1 cellular context compared by ENCODE assay signal in genomic region chr2:233013027-233013461, GRCh38.
TF ChIP-seq lines count a peak whose summit lies in the region.

NGEF (minus strand) TSS chr2:233013256; CDS start chr2:232974890, 38,366 bp downstream.

TF ChIP-seq in HepG2, 621 proteins besides CTCF, POLR2A, EP300 and RAD21 (continues in another document):
- TF ChIP-seq ZUFSP (CRISPR knock-in tag; IDR thresholded peaks at IDR 0.05; ENCODE audit: borderline replicate concordance), result no peak
- TF ChIP-seq SAFB2 (CRISPR knock-in tag; IDR thresholded peaks at IDR 0.05; ENCODE audit: borderline replicate concordance, low read depth), result no peak
- peak; percentile 47 for TF ChIP-seq HHEX (CRISPR knock-in tag; IDR thresholded peaks at IDR 0.05)
- TF ChIP-seq RNF2 (conservative IDR thresholded peaks at IDR 0.05; ENCODE audit: low read depth), result no peak
- no peak for TF ChIP-seq ZBTB14 (CRISPR knock-in tag; IDR thresholded peaks at IDR 0.05)
- peak; percentile 92 for TF ChIP-seq ONECUT2 (CRISPR knock-in tag; IDR thresholded peaks at IDR 0.05)
- TF ChIP-seq ATF4 (CRISPR knock-in tag; IDR thresholded peaks at IDR 0.05), result peak in 1 of 2 experiments; percentile 54; a peak in 1 of 4 replicates
- TF ChIP-seq AFF4 (CRISPR knock-in tag; IDR thresholded peaks at IDR 0.05), result no peak
- TF ChIP-seq ATRX (CRISPR knock-in tag; IDR thresholded peaks at IDR 0.05; ENCODE audit: borderline replicate concordance), result no peak
- no peak for TF ChIP-seq HOXA9 (CRISPR knock-in tag; IDR thresholded peaks at IDR 0.05; ENCODE audit: borderline replicate concordance)
- TF ChIP-seq GABPA (IDR thresholded peaks at IDR 0.05; ENCODE audit: low read depth, low read length), result peak; percentile 66
- TF ChIP-seq GABPA (CRISPR knock-in tag; IDR thresholded peaks at IDR 0.05; ENCODE audit: low read depth), result peak; percentile 84
- TF ChIP-seq ZNF124 (CRISPR knock-in tag; IDR thresholded peaks at IDR 0.05), result no peak; the same call in 1 of the 2 replicates
- peak; percentile 76; the same call in 1 of the 2 replicates for TF ChIP-seq YEATS2 (CRISPR knock-in tag; IDR thresholded peaks at IDR 0.05; ENCODE audit: borderline replicate concordance)
- TF ChIP-seq AGO1 (IDR thresholded peaks at IDR 0.05; ENCODE audit: low read depth, low read length, poor library complexity, severe bottlenecking), result no peak
- TF ChIP-seq FOXK1 (CRISPR knock-in tag; IDR thresholded peaks at IDR 0.05; ENCODE audit: borderline replicate concordance, low read depth), result peak; percentile 97
- TF ChIP-seq ZSCAN5A (CRISPR knock-in tag; IDR thresholded peaks at IDR 0.05; ENCODE audit: borderline replicate concordance), result no peak
- TF ChIP-seq SRSF4 (IDR thresholded peaks at IDR 0.05; ENCODE audit: low read depth, low read length, poor library complexity, severe bottlenecking), result no peak
- TF ChIP-seq ZNF737 (CRISPR knock-in tag; IDR thresholded peaks at IDR 0.05; ENCODE audit: borderline replicate concordance), result no peak
- TF ChIP-seq SMAD3 (CRISPR knock-in tag; IDR thresholded peaks at IDR 0.05), result peak; percentile 85
- TF ChIP-seq ZNF747 (CRISPR knock-in tag; IDR thresholded peaks at IDR 0.05; ENCODE audit: borderline replicate concordance), result peak; percentile 67; the same call in 1 of the 2 replicates
- no peak for TF ChIP-seq HOXA5 (CRISPR knock-in tag; IDR thresholded peaks at IDR 0.05)
- TF ChIP-seq ZKSCAN5 (CRISPR knock-in tag; IDR thresholded peaks at IDR 0.05), result no peak
- TF ChIP-seq HIVEP1 (CRISPR knock-in tag; IDR thresholded peaks at IDR 0.05), result peak; percentile 71
- TF ChIP-seq GMEB1 (CRISPR knock-in tag; IDR thresholded peaks at IDR 0.05; ENCODE audit: borderline replicate concordance), result peak; percentile 54; the same call in 1 of the 2 replicates
- TF ChIP-seq ZNF407 (CRISPR knock-in tag; IDR thresholded peaks at IDR 0.05; ENCODE audit: not compliant biosample characterization), result no peak
- peak; percentile 21; the same call in 1 of the 2 replicates for TF ChIP-seq MLXIP (CRISPR knock-in tag; IDR thresholded peaks at IDR 0.05; ENCODE audit: borderline replicate concordance)
- TF ChIP-seq RELA (CRISPR knock-in tag; IDR thresholded peaks at IDR 0.05), result peak; percentile 76; the same call in 1 of the 2 replicates
- peak; percentile 72; the same call in 1 of the 2 replicates for TF ChIP-seq ARHGAP35 (CRISPR knock-in tag; IDR thresholded peaks at IDR 0.05; ENCODE audit: borderline replicate concordance)
- peak; percentile 69 for TF ChIP-seq YY1 (IDR thresholded peaks at IDR 0.05; ENCODE audit: insufficient read depth, insufficient replicate concordance, low read depth, low read length)
- TF ChIP-seq ZMYM2 (CRISPR knock-in tag; IDR thresholded peaks at IDR 0.05), result no peak
- no peak for TF ChIP-seq SOX6 (IDR thresholded peaks at IDR 0.05)
- peak; percentile 83 for TF ChIP-seq SOX6 (CRISPR knock-in tag; IDR thresholded peaks at IDR 0.05)
- no peak for TF ChIP-seq ZNF251 (CRISPR knock-in tag; IDR thresholded peaks at IDR 0.05)
- no peak for TF ChIP-seq ZNF484 (CRISPR knock-in tag; IDR thresholded peaks at IDR 0.05; ENCODE audit: borderline replicate concordance, low read depth)
- TF ChIP-seq MED1 (CRISPR knock-in tag; IDR thresholded peaks at IDR 0.05), result peak; percentile 90
- TF ChIP-seq AKAP8 (CRISPR knock-in tag; IDR thresholded peaks at IDR 0.05), result no peak
